31 cellular contexts compared by ENCODE assay signal in the genomic region with DNA sequence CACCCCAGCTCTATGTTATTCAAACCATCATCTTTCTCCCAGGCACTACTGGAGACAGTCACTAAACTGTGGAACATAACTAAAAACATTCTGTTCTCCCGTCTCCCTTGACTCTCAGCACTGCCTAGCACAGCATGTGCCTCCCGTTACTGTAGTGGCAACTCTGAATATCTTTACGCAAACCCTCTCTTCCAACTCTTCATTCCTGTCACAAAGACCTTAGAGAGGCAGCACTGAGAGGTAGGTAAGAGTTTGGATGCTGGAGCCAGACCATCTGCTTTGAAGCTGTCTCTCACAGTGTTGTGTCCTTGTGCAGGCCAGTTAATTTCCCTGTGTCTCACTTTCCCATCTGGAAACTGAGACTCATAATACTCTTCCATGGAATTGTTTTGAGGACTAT.
A peak's percentile ranks its signal among the peaks of the same experiment; 100 is the strongest.
DNase-seq lines count a peak whose midpoint lies in the region; ATAC-seq, FAIRE-seq and TF ChIP-seq lines count a peak whose summit lies in the region.
"Had no signal": no experiment of that assay in that cellular context is flagged by ENCODE, and none has a peak within 500 bp of the region (broad histone marks: within the 10 kb centered on the region; RNA-seq: fewer than 3 reads in every experiment).

No MANE protein-coding gene starts in this region.

- H3K4me1 ChIP-seq in breast epithelium, result peaks cover 0 to 8% of the 10 kb centered on the region in 2 donors
- peaks cover 47% of the 10 kb centered on the region for H3K4me1 ChIP-seq in mammary epithelial cell (ENCODE audit: insufficient read depth, low read length)
- H3K4me1 ChIP-seq in keratinocyte (ENCODE audit: control insufficient read depth, extremely low read depth, insufficient read depth, low read length), result peaks cover 49% of the 10 kb centered on the region
- H3K4me1 ChIP-seq in suprapubic skin, result peaks cover 63% of the 10 kb centered on the region

- H4K20me1 ChIP-seq in mammary epithelial cell (ENCODE audit: insufficient read depth, low read length) (no peaks in the 10 kb centered on the region), keratinocyte (ENCODE audit: control insufficient read depth, extremely low read depth, insufficient read depth, low read length) (no peaks in the 10 kb centered on the region)

- H3K9me3 ChIP-seq in breast epithelium (no peaks in the 10 kb centered on the region), mammary epithelial cell (replicated peaks; ENCODE audit: insufficient read depth, low read length) (no peaks in the 10 kb centered on the region), keratinocyte (ENCODE audit: control insufficient read depth, low read depth, low read length) (no peaks in the 10 kb centered on the region), suprapubic skin (no peaks in the 10 kb centered on the region)
- H3K9me3 ChIP-seq: body of pancreas, Caco-2, gastroesophageal sphincter, upper lobe of right lung had no signal

- TF ChIP-seq EP300 in suprapubic skin (IDR thresholded peaks at IDR 0.05), result no peak

- H3K9me1 ChIP-seq in keratinocyte (ENCODE audit: control insufficient read depth, extremely low read depth, insufficient read depth, low read length), result no peaks in the 10 kb centered on the region

- CTCF ChIA-PET in MCF 10A (lab: Yijun Ruan, JAX) (interaction anchor here (0.5 to 0.6 kb wide), 2 partner anchors 78 to 373 kb away, joined by 3 read pairs; no protein-coding TSS in a partner anchor), mammary epithelial cell (lab: Charles Lee; ENCODE audit: low non-redundant PET) (no interaction called here)

- no peak for ATAC-seq in GM19467 (IDR thresholded peaks at IDR 0.05; ENCODE audit: unreplicated experiment)
- ATAC-seq: activated CD4-positive, alpha-beta T cell treated with anti-CD3 and anti-CD28 coated beads for 36 hours; body of pancreas; gastroesophageal sphincter; left cardiac atrium; right cardiac atrium; upper lobe of right lung had no signal

- H3K27me3 Mint-ChIP-seq in MCF 10A (ENCODE audit: insufficient read depth, unreplicated experiment), result no peaks in the 10 kb centered on the region
- H3K27me3 Mint-ChIP-seq: activated CD4-positive, alpha-beta T cell treated with anti-CD3 and anti-CD28 coated beads for 36 hours; memory B cell had no signal

- H3K4me2 ChIP-seq in mammary epithelial cell (ENCODE audit: insufficient read depth, low read depth, low read length) (no peak overlapping the region), keratinocyte (ENCODE audit: control insufficient read depth, extremely low read depth, insufficient read depth, low read depth, low read length) (peak overlapping the region; percentile 76)

- H3K27ac ChIP-seq in breast epithelium (peak overlapping the region; percentile 20 to 73), mammary epithelial cell (ENCODE audit: insufficient read depth, low read depth, low read length) (peak overlapping the region; percentile 95), keratinocyte (ENCODE audit: control insufficient read depth, insufficient read depth, low read length) (peak overlapping the region; percentile 95), suprapubic skin (peak overlapping the region; percentile 80)
- H3K27ac ChIP-seq: body of pancreas, gastroesophageal sphincter, upper lobe of right lung, VCaP had no signal

- TF ChIP-seq CTCF in breast epithelium (IDR thresholded peaks at IDR 0.05) (no peak), MCF 10A (IDR thresholded peaks at IDR 0.05; ENCODE audit: unreplicated experiment) (no peak), mammary epithelial cell (conservative IDR thresholded peaks at IDR 0.05 in 1 of 2, IDR thresholded peaks at IDR 0.05 in 1 of 2; ENCODE audit: extremely low read depth in 1 of 2, insufficient read depth in 1 of 2, low read depth in 1 of 2, low read length in 2 of 2) (no peak), keratinocyte (optimal IDR thresholded peaks at IDR 0.05 in 1 of 3, IDR thresholded peaks at IDR 0.05 in 1 of 3, conservative IDR thresholded peaks at IDR 0.05 in 1 of 3; ENCODE audit: extremely low read depth in 1 of 3, insufficient read depth in 2 of 3, low read length in 3 of 3) (no peak), suprapubic skin (IDR thresholded peaks at IDR 0.05) (no peak), GM20000 (IDR thresholded peaks at IDR 0.05; ENCODE audit: extremely low read depth, missing control alignments) (no peak)

- H3K79me2 ChIP-seq in mammary epithelial cell (ENCODE audit: insufficient read depth, low read length) (peaks cover 70% of the 10 kb centered on the region), keratinocyte (ENCODE audit: control insufficient read depth, insufficient read depth, low read length) (peaks cover 33% of the 10 kb centered on the region)

- H3K4me3 Mint-ChIP-seq in MCF 10A (ENCODE audit: unreplicated experiment), result no peak overlapping the region
- H3K4me3 Mint-ChIP-seq: activated CD4-positive, alpha-beta T cell treated with anti-CD3 and anti-CD28 coated beads for 36 hours; CD14-positive monocyte; memory B cell had no signal

- peak; percentile 65 for FAIRE-seq in keratinocyte (lab: Jason Lieb, UNC)
- FAIRE-seq: endothelial cell of umbilical vein, RCC 7860 had no signal

- H3K27me3 ChIP-seq in breast epithelium, result no peaks in the 10 kb centered on the region
- H3K27me3 ChIP-seq in mammary epithelial cell (ENCODE audit: insufficient read depth, low read length), result no peaks in the 10 kb centered on the region
- H3K27me3 ChIP-seq in keratinocyte (ENCODE audit: control insufficient read depth, extremely low read depth, insufficient read depth, low read length), result no peaks in the 10 kb centered on the region
- H3K27me3 ChIP-seq in suprapubic skin, result no peaks in the 10 kb centered on the region
- H3K27me3 ChIP-seq: body of pancreas, gastroesophageal sphincter, upper lobe of right lung had no signal

- peaks cover 6% of the 10 kb centered on the region for H3K36me3 Mint-ChIP-seq in MCF 10A (ENCODE audit: insufficient read depth, unreplicated experiment)

- peaks cover 21% of the 10 kb centered on the region for H3K4me1 Mint-ChIP-seq in MCF 10A (ENCODE audit: insufficient read depth, unreplicated experiment)

- POLR2A ChIA-PET in MCF 10A (lab: Yijun Ruan, JAX), result interaction anchor here (0.8 to 2.7 kb wide), 3 partner anchors 9 to 74 kb away, joined by 3 to 12 read pairs (median 10); no protein-coding TSS in a partner anchor

- DNase-seq in breast epithelium (ENCODE audit: low spot score in 2 of 2) (no peak), MCF 10A (ENCODE audit: unreplicated experiment) (no peak), mammary epithelial cell (no peak), keratinocyte (ENCODE audit: low read depth, low spot score) (no peak), suprapubic skin (ENCODE audit: low spot score in 2 of 2) (no peak), T1000 (lab: John Stamatoyannopoulos, UW) (no peak), GM20000 (ENCODE audit: low spot score) (no peak)
- DNase-seq: 8988T; activated CD4-positive, alpha-beta T cell treated with anti-CD3 and anti-CD28 coated beads for 36 hours; activated naive CD4-positive, alpha-beta T cell treated with anti-CD3 and anti-CD28 coated beads, Interleukin-2, amount 50 U/mL, for 16 hours; body of pancreas; Caco-2; DMS79 treated with DMSO at 0.1 percent for 48 hours; GF-D8; left cardiac atrium; NCI-H1417; NCI-H2029; NCI-H2227 treated with DMSO at 0.1 percent for 48 hours; NCI-H69; right cardiac atrium; stimulated activated CD4-positive, alpha-beta T cell treated with anti-CD3 and anti-CD28 coated beads, Interleukin-4, amount 100 ng/mL, for 24 hours; T-helper 9 cell; upper lobe of right lung had no signal

- no peak overlapping the region for H2AFZ ChIP-seq in mammary epithelial cell (ENCODE audit: low read depth, low read length)
- H2AFZ ChIP-seq in keratinocyte (ENCODE audit: control insufficient read depth, low read length), result no peak overlapping the region

- no peak overlapping the region for H3K27ac Mint-ChIP-seq in MCF 10A (ENCODE audit: low read depth, unreplicated experiment)
- H3K27ac Mint-ChIP-seq: activated CD4-positive, alpha-beta T cell treated with anti-CD3 and anti-CD28 coated beads for 36 hours; activated T-helper 2 cell treated with anti-CD3 and anti-CD28 coated beads, Interferon-gamma antibody, Interleukin-2, Interleukin-4, amounts not matched to agents 10 μg/mL and 5 μg/mL and 100 μg/mL, durations not matched to agents 14 hours and 24 hours and 36 hours; CD14-positive monocyte; memory B cell had no signal

- TF ChIP-seq POLR2A in breast epithelium (IDR thresholded peaks at IDR 0.05) (no peak), suprapubic skin (IDR thresholded peaks at IDR 0.05) (no peak)

- WGBS in mammary epithelial cell (ENCODE audit: low coverage, missing lambda C conversion rate), result 100% methylated on average over 3 of the region's 3 CpGs
- WGBS in suprapubic skin, result 93% methylated on average over 3 of the region's 3 CpGs

- H3K36me3 ChIP-seq in breast epithelium (no peaks in the 10 kb centered on the region), mammary epithelial cell (ENCODE audit: insufficient read depth, low read length) (no peaks in the 10 kb centered on the region), keratinocyte (ENCODE audit: control insufficient read depth in 2 of 2, extremely low read depth in 1 of 2, insufficient read depth in 2 of 2, low read length in 2 of 2) (peaks cover 4 to 7% of the 10 kb centered on the region in 2 experiments), suprapubic skin (no peaks in the 10 kb centered on the region)
- H3K36me3 ChIP-seq: gastroesophageal sphincter, upper lobe of right lung had no signal

- H3K4me3 ChIP-seq in breast epithelium (no peak overlapping the region), mammary epithelial cell (replicated peaks in 1 of 3; ENCODE audit: insufficient read depth in 1 of 3, low read depth in 2 of 3, low read length in 3 of 3) (no peak overlapping the region), keratinocyte (ENCODE audit: control insufficient read depth in 2 of 3, extremely low read depth in 1 of 3, insufficient read depth in 2 of 3, low read depth in 1 of 3, low read length in 3 of 3) (no peak overlapping the region), suprapubic skin (no peak overlapping the region)
- H3K4me3 ChIP-seq: body of pancreas, gastroesophageal sphincter, upper lobe of right lung had no signal

- intact Hi-C loops in breast epithelium (cut with DNase I; ENCODE audit: low total_unique reads), result no loop called here
- intact Hi-C loops in MCF 10A (cut with micrococcal nuclease), result no loop called here
- intact Hi-C loops in mammary epithelial cell (cut with micrococcal nuclease), result loop anchor here (10.0 kb wide), 1 partner anchor 528 kb away; a partner anchor contains a TSS

- H3K9ac ChIP-seq in mammary epithelial cell (ENCODE audit: insufficient read depth, low read length) (no peak overlapping the region), keratinocyte (ENCODE audit: control insufficient read depth, extremely low read depth, insufficient read depth, low read length) (peak overlapping the region; percentile 32)

- no peaks in the 10 kb centered on the region for H3K9me3 Mint-ChIP-seq in MCF 10A (ENCODE audit: unreplicated experiment)
- H3K9me3 Mint-ChIP-seq: activated T-helper 2 cell treated with anti-CD3 and anti-CD28 coated beads, Interferon-gamma antibody, Interleukin-2, Interleukin-4, amounts not matched to agents 10 μg/mL and 5 μg/mL and 100 μg/mL, durations not matched to agents 14 hours and 24 hours and 36 hours; CD14-positive monocyte; memory B cell had no signal

- no TSS peak for BruUV-seq in MCF 10A (replicated peaks; lab: Mats Ljungman, UMichigan)
- no TSS peak for BruUV-seq in mammary epithelial cell (replicated peaks; lab: Mats Ljungman, UMichigan)

- in situ Hi-C loops in mammary epithelial cell (cut with MboI; ENCODE audit: low sequenced_read_pairs in 2 of 2), result no loop called here

- dilution Hi-C loops in mammary epithelial cell (cut with HindIII; ENCODE audit: low sequenced_read_pairs), result no loop called here
- dilution Hi-C loops in keratinocyte (cut with MboI; ENCODE audit: extremely low pct_ligation_motif_present, low sequenced_read_pairs), result no loop called here
